Comparison of ENCODE assay signal across 29 cellular contexts in the genomic region with DNA sequence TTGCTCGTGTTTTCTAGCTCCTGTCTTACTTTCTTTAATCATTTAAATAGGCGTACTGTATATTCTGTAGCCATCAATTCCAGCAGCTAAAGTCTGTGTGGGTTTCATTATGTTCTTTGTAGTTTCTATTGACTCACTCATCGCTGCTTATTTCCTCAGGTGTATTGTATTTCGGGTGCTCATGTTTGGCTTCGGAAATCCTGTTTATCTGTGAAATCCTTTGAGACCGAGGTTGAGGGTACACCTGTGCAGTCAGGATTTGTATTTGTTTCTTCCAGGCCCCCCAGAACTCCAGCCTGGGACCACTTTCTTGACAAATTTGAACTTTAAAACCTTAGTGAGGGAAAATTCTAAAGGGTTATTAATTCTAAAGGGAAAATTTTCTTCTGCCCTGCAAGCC.
"Had no signal": no experiment of that assay in that cellular context is flagged by ENCODE, and none has a peak within 500 bp of the region (broad histone marks: within the 10 kb centered on the region; RNA-seq: fewer than 3 reads in every experiment).

No MANE protein-coding gene starts in this region.

- ATAC-seq: foreskin keratinocyte; gastroesophageal sphincter; heart right ventricle; left cardiac atrium; left lung; mucosa of descending colon; natural killer cell treated with Interleukin-12 subunit alpha and Interleukin-12 subunit beta and Interleukin-15 and Interleukin-18, amount 100 ng/mL, for 72 hours; pancreas; sciatic nerve had no signal

- FAIRE-seq: endothelial cell of umbilical vein, islet of Langerhans, pancreas had no signal

- H3K4me2 ChIP-seq: smooth muscle cell had no signal

- H3K4me3 Mint-ChIP-seq: dendritic cell treated with granulocyte-macrophage colony-stimulating factor and Interleukin-4, amounts not matched to agents 40 ng/mL and 50 ng/mL, for 4 days; mesothelial cell of epicardium; natural killer cell treated with Interleukin-12 subunit alpha and Interleukin-12 subunit beta and Interleukin-15 and Interleukin-18, amount 100 ng/mL, for 72 hours had no signal

- H3K9me3 ChIP-seq: esophagus muscularis mucosa, gastroesophageal sphincter, left lung, mucosa of descending colon, neutrophil, pancreas, stomach, thyroid gland, vagina had no signal

- DNase-seq: effector CD8-positive, alpha-beta T cell; foreskin keratinocyte; heart right ventricle; hippocampal formation; left cardiac atrium; left lung; mesenchymal stem cell; mucosa of descending colon; naive B cell; pancreas; stimulated activated CD4-positive, alpha-beta T cell treated with anti-CD3 and anti-CD28 coated beads, Interleukin-12 subunit alpha, Interleukin-12 subunit beta, amount 100 ng/mL, for 4 hours; stimulated activated CD4-positive, alpha-beta T cell treated with anti-CD3 and anti-CD28 coated beads, Interleukin-1b, Interleukin-23, amount 100 ng/mL, for 48 hours; stimulated activated CD4-positive, alpha-beta T cell treated with anti-CD3 and anti-CD28 coated beads, Interleukin-4, amount 100 ng/mL, for 1 hour; stimulated activated CD8-positive, alpha-beta memory T cell treated with anti-CD3 and anti-CD28 coated beads, Interleukin-4, amount 100 ng/mL, for 48 hours; stimulated activated naive CD4-positive, alpha-beta T cell; stomach; thyroid gland; trophoblast cell had no signal

- H3K4me3 ChIP-seq: esophagus muscularis mucosa, gastroesophageal sphincter, heart right ventricle, left lung, mucosa of descending colon, pancreas, smooth muscle cell, stomach, thyroid gland, vagina had no signal

- H3K9me3 Mint-ChIP-seq: dendritic cell treated with granulocyte-macrophage colony-stimulating factor and Interleukin-4, amounts not matched to agents 40 ng/mL and 50 ng/mL, for 4 days; naive B cell; natural killer cell treated with Interleukin-12 subunit alpha and Interleukin-12 subunit beta and Interleukin-15 and Interleukin-18, amount 100 ng/mL, for 72 hours had no signal

- H3K36me3 ChIP-seq: pancreas, thyroid gland had no signal

- H3K27me3 Mint-ChIP-seq: dendritic cell treated with granulocyte-macrophage colony-stimulating factor and Interleukin-4, amounts not matched to agents 40 ng/mL and 50 ng/mL, for 4 days; naive B cell; natural killer cell treated with Interleukin-12 subunit alpha and Interleukin-12 subunit beta and Interleukin-15 and Interleukin-18, amount 100 ng/mL, for 72 hours had no signal

- H3K4me1 ChIP-seq: foreskin keratinocyte had no signal

- H3K27me3 ChIP-seq: esophagus muscularis mucosa, foreskin keratinocyte, gastroesophageal sphincter, heart right ventricle, left lung, neutrophil, pancreas, stomach, thyroid gland, vagina had no signal

- H3K27ac ChIP-seq: esophagus muscularis mucosa, foreskin keratinocyte, gastroesophageal sphincter, heart right ventricle, left lung, neutrophil, pancreas, stomach, thyroid gland, vagina had no signal

- H3K27ac Mint-ChIP-seq: dendritic cell treated with granulocyte-macrophage colony-stimulating factor and Interleukin-4, amounts not matched to agents 40 ng/mL and 50 ng/mL, for 4 days; naive B cell; natural killer cell treated with Interleukin-12 subunit alpha and Interleukin-12 subunit beta and Interleukin-15 and Interleukin-18, amount 100 ng/mL, for 72 hours had no signal
